1 cellular context compared by ENCODE assay signal in genomic region chr9:131303702-131304101, GRCh38.
TF ChIP-seq lines count a peak whose summit lies in the region.

No MANE protein-coding gene starts in this region.

TF ChIP-seq in HepG2, 621 proteins besides CTCF, POLR2A, EP300 and RAD21:
- TF ChIP-seq CENPT (CRISPR knock-in tag; IDR thresholded peaks at IDR 0.05; ENCODE audit: low read depth) (no peak), ZNF7 (CRISPR knock-in tag; IDR thresholded peaks at IDR 0.05) (peak; percentile 61; the same call in 1 of the 2 replicates)
